In the genomic region with DNA sequence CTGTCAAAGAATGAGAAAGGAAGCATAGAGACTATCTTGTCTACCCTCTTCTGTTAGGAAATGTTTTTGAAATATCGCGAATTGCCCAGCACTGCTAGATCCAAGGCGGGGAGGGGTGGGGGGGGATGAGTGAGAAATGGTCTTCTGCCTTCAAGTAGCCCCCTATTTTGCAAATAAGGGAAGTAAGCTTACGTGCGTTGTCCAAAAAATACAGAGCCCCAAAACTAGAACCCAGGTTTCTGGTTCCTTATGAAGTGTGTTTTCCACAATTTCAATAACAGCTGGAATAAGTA, we compare ENCODE assay signal across 8 cellular contexts. TPM values are rescaled to one million over a fixed set of nuclear protein-coding genes. Genes with fewer than 3 reads are reported as not detected.
DNase-seq lines count a peak whose midpoint lies in the region; ATAC-seq, FAIRE-seq and TF ChIP-seq lines count a peak whose summit lies in the region.

No MANE protein-coding gene starts in this region.

- H3K9me3 ChIP-seq in SJSA1 (replicated peaks) (no peaks in the 10 kb centered on the region), esophagus squamous epithelium (no peaks in the 10 kb centered on the region)

- TF ChIP-seq CTCF in esophagus squamous epithelium (IDR thresholded peaks at IDR 0.05) = no peak

- H3K4me1 ChIP-seq in SJSA1 (replicated peaks) (peaks cover 8% of the 10 kb centered on the region), esophagus squamous epithelium (peaks cover 8 to 46% (median 21%) of the 10 kb centered on the region in 3 donors)

- FAIRE-seq in urothelium cell line (lab: Jason Lieb, UNC) = no peak

- H3K27me3 ChIP-seq in SJSA1 (replicated peaks) (no peaks in the 10 kb centered on the region), esophagus squamous epithelium (no peaks in the 10 kb centered on the region)

- intact Hi-C loops in esophagus squamous epithelium (cut with DNase I) = no loop called here

- ATAC-seq in GM21423 (IDR thresholded peaks at IDR 0.05; ENCODE audit: unreplicated experiment) = peak; percentile 2
- ATAC-seq in GM21526 (IDR thresholded peaks at IDR 0.05; ENCODE audit: low FRiP score, unreplicated experiment) = no peak

- WGBS in esophagus squamous epithelium, 2 donors = 45 to 46% methylated on average over 5 of the region's 5 CpGs

- H3K27ac ChIP-seq in SJSA1 (no peak overlapping the region), esophagus squamous epithelium (peak overlapping the region; percentile 96 to 98 (median 97))

- H3K36me3 ChIP-seq in SJSA1 (peaks cover 6% of the 10 kb centered on the region), esophagus squamous epithelium (no peaks in the 10 kb centered on the region)

- DNase-seq in SJSA1 (ENCODE audit: low read depth in 1 of 2, low spot score in 2 of 2) (no peak), esophagus squamous epithelium (lab: John Stamatoyannopoulos, UW) (no peak), skeletal muscle cell (ENCODE audit: low read depth) (no peak), DMS79 treated with DMSO at 0.1 percent for 48 hours (lab: John Stamatoyannopoulos, UW) (no peak), urothelium cell line (ENCODE audit: low spot score) (no peak), NOMO-1 treated with DMSO at 0.1 percent for 48 hours (lab: John Stamatoyannopoulos, UW; ENCODE audit: unreplicated experiment) (no peak)

- TF ChIP-seq POLR2A in esophagus squamous epithelium (IDR thresholded peaks at IDR 0.05) = no peak

- H3K4me3 ChIP-seq in SJSA1 = peak overlapping the region; percentile 93
- H3K4me3 ChIP-seq in esophagus squamous epithelium = peak overlapping the region; percentile 78 to 98 (median 92)
- H3K4me3 ChIP-seq in skeletal muscle cell (ENCODE audit: low read depth, low read length) = peak overlapping the region; percentile 91

RNA-seq across cellular contexts. Expression of gene ILRUN, which starts 0.9 kb away (rescaled TPM):
- total RNA-seq in SJSA1 (2014; rRNA removed; shearing (Covaris generic)) = 28.7 and 47.8 TPM in 2 replicates
- 10 to 100 TPM; 43.8 to 52.8 (median 50.0) TPM for total RNA-seq in esophagus squamous epithelium

RNA-seq across cellular contexts. Expression of gene SNRPC, which starts 59.8 kb away (rescaled TPM):
- 158 and 167 TPM in 2 replicates for total RNA-seq in SJSA1 (2014; rRNA removed; shearing (Covaris generic))
- 10 to 100 TPM; 38.9 to 69.3 (median 62.5) TPM for total RNA-seq in esophagus squamous epithelium
